30 cellular contexts compared by ENCODE assay signal in the genomic region with DNA sequence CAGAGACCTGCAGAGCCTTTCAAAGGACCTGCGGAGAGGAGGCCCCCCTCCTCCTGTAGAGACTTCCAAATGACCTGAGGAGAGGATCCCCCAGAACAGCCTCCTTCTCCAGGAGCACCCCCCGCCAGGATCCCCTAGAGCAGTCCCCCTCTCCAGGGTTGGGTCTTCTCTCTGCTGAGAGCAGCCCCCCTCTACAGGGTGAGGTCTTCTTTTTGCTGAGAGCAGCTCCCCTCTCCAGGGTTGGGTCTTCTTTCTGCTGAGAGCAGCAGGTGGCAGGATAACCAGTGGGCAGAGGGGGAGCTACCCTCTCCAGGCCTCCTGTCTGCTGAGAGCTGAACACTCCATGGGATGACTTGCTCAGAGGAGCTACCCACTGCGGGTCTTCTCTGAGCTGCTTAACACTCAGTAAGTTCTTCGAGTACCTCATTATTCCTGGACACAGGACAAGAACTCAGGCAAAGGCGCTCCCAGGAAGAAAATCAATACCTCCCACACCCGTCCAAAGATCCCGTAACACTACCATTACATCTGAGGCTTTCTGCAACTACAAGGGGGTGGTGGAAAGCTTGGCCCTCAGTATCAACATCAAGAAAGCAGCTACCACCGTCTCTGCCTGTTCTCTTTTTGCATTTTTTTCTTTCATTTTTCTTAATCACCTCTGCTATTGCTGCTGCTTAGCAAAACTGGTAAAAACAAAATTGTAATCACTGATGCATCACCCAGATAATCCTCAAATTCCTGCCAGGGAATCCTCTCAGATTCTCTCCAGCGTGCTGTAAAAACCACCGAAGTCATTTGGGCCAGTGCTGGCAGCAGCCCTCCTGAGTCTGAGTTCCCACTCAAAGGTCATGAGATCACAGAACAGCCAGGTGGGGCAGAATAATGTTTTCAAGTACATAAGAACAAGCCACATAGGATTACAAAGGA. TPM values are rescaled to one million over a fixed set of nuclear protein-coding genes. Genes with fewer than 3 reads are reported as not detected.
DNase-seq lines count a peak whose midpoint lies in the region; ATAC-seq, FAIRE-seq and TF ChIP-seq lines count a peak whose summit lies in the region.
"Had no signal": no experiment of that assay in that cellular context is flagged by ENCODE, and none has a peak within 500 bp of the region (broad histone marks: within the 10 kb centered on the region; RNA-seq: fewer than 3 reads in every experiment).

No MANE protein-coding gene starts in this region.

- H3K27ac Mint-ChIP-seq in progenitor cell of endocrine pancreas: peak overlapping the region; percentile 57
- H3K27ac Mint-ChIP-seq: activated CD4-positive, alpha-beta T cell treated with anti-CD3 and anti-CD28 coated beads for 36 hours; activated CD8-positive, alpha-beta T cell treated with anti-CD3 and anti-CD28 coated beads, Interleukin-2, amount 10 ng/mL, durations not matched to agents 7 days and 5 days; activated T-helper 2 cell treated with anti-CD3 and anti-CD28 coated beads, Interferon-gamma antibody, Interleukin-2, Interleukin-4, amounts not matched to agents 10 μg/mL and 5 μg/mL and 100 μg/mL, durations not matched to agents 14 hours and 24 hours and 36 hours; IgD-negative memory B cell; naive B cell had no signal

- H3K9ac ChIP-seq in GM23248: no peak overlapping the region

- no peak overlapping the region for H3K4me3 Mint-ChIP-seq in progenitor cell of endocrine pancreas (ENCODE audit: low read depth)
- H3K4me3 Mint-ChIP-seq: activated CD4-positive, alpha-beta T cell treated with anti-CD3 and anti-CD28 coated beads for 36 hours; activated CD8-positive, alpha-beta T cell treated with anti-CD3 and anti-CD28 coated beads, Interleukin-2, amount 10 ng/mL, durations not matched to agents 7 days and 5 days had no signal

- H3F3A ChIP-seq in GM23248 (ENCODE audit: insufficient read depth): peaks cover 34% of the 10 kb centered on the region

- DNase-seq in GM23248: peak; percentile 45
- DNase-seq in RCC 7860 (ENCODE audit: low spot score): peak; percentile 60
- no peak for DNase-seq in hepatocyte (ENCODE audit: low spot score)
- no peak for DNase-seq in progenitor cell of endocrine pancreas (ENCODE audit: low spot score, unreplicated experiment)
- DNase-seq in MV-4-11 (lab: John Stamatoyannopoulos, UW): no peak
- no peak for DNase-seq in foreskin fibroblast
- DNase-seq: activated CD4-positive, alpha-beta T cell treated with anti-CD3 and anti-CD28 coated beads for 36 hours; activated CD8-positive, alpha-beta T cell treated with anti-CD3 and anti-CD28 coated beads, Interleukin-2, amount 10 ng/mL, durations not matched to agents 7 days and 5 days; activated T-cell treated with anti-CD3 and anti-CD28 coated beads for 4 hours; anterior cingulate cortex; C1 segment of cervical spinal cord; DMS153; effector CD8-positive, alpha-beta T cell; left ventricle myocardium inferior; naive B cell; NCI-H1092 treated with DMSO at 0.1 percent for 48 hours; NCI-H1930; NCI-H226; occipital lobe; SIG-M5; stimulated activated naive CD4-positive, alpha-beta T cell had no signal

- H3K36me3 ChIP-seq in GM23248 (ENCODE audit: low read depth) (no peaks in the 10 kb centered on the region), hepatocyte (replicated peaks; ENCODE audit: insufficient read depth, low read depth) (no peaks in the 10 kb centered on the region)
- H3K36me3 ChIP-seq: left ventricle myocardium inferior had no signal

- FAIRE-seq in RCC 7860 (lab: Jason Lieb, UNC): no peak

- H3K9me2 ChIP-seq in GM23248 (ENCODE audit: insufficient read depth) (no peaks in the 10 kb centered on the region), hepatocyte (replicated peaks; ENCODE audit: insufficient read depth) (no peaks in the 10 kb centered on the region)

- H3K4me2 ChIP-seq in GM23248 (ENCODE audit: unreplicated experiment) (no peak overlapping the region), hepatocyte (no peak overlapping the region)

- peaks cover 38% of the 10 kb centered on the region for H3K27me3 Mint-ChIP-seq in progenitor cell of endocrine pancreas

- WGBS in GM23248 (ENCODE audit: low coverage in 1 of 2, low lambda C conversion rate in 2 of 2, missing lambda C conversion rate in 2 of 2), 2 experiments: 62 to 63% methylated on average over 10 of the region's 10 CpGs
- WGBS in hepatocyte (ENCODE audit: low lambda C conversion rate, missing lambda C conversion rate): 72% methylated on average over 9 of the region's 10 CpGs

- H2AFZ ChIP-seq in GM23248 (no peak overlapping the region), hepatocyte (no peak overlapping the region)

- H3K9me3 Mint-ChIP-seq in progenitor cell of endocrine pancreas (ENCODE audit: low read depth): no peaks in the 10 kb centered on the region
- H3K9me3 Mint-ChIP-seq: activated naive CD4-positive, alpha-beta T cell treated with anti-CD3 and anti-CD28 coated beads, Interleukin-2, amount 50 U/mL, for 72 hours; activated T-helper 2 cell treated with anti-CD3 and anti-CD28 coated beads, Interferon-gamma antibody, Interleukin-2, Interleukin-4, amounts not matched to agents 10 μg/mL and 5 μg/mL and 100 μg/mL, durations not matched to agents 14 hours and 24 hours and 36 hours; IgD-negative memory B cell; naive B cell had no signal

- no peak overlapping the region for H3K4me3 ChIP-seq in GM23248
- H3K4me3 ChIP-seq in hepatocyte: no peak overlapping the region
- no peak overlapping the region for H3K4me3 ChIP-seq in foreskin fibroblast (ENCODE audit: low read depth in 1 of 2, low read length in 2 of 2)
- H3K4me3 ChIP-seq: coronary artery, left ventricle myocardium inferior, skin epidermis had no signal

- H3K36me3 Mint-ChIP-seq in progenitor cell of endocrine pancreas (ENCODE audit: insufficient read depth): no peaks in the 10 kb centered on the region
- H3K36me3 Mint-ChIP-seq: IgD-negative memory B cell, naive B cell had no signal

- H3K27me3 ChIP-seq in GM23248 (replicated peaks; ENCODE audit: insufficient read depth) (peaks cover 7% of the 10 kb centered on the region; the same call in 1 of the 2 replicates), hepatocyte (no peaks in the 10 kb centered on the region)

- ATAC-seq in GM18498 (IDR thresholded peaks at IDR 0.05; ENCODE audit: unreplicated experiment): no peak
- ATAC-seq in HG03196 (IDR thresholded peaks at IDR 0.05; ENCODE audit: unreplicated experiment): no peak
- ATAC-seq: activated CD4-positive, alpha-beta T cell treated with anti-CD3 and anti-CD28 coated beads for 36 hours; activated CD8-positive, alpha-beta T cell treated with anti-CD3 and anti-CD28 coated beads, Interleukin-2, amount 10 ng/mL, durations not matched to agents 7 days and 5 days; activated naive CD4-positive, alpha-beta T cell treated with anti-CD3 and anti-CD28 coated beads, Interleukin-2, amount 50 U/mL, for 72 hours had no signal

- TF ChIP-seq CTCF in hepatocyte (IDR thresholded peaks at IDR 0.05; ENCODE audit: poor library complexity) (no peak), progenitor cell of endocrine pancreas (IDR thresholded peaks at IDR 0.05; ENCODE audit: unreplicated experiment) (no peak), foreskin fibroblast (IDR thresholded peaks at IDR 0.05; ENCODE audit: low read depth, low read length) (no peak)

- H3K27ac ChIP-seq in GM23248 (no peak overlapping the region), hepatocyte (peak overlapping the region; percentile 84)
- H3K27ac ChIP-seq: coronary artery, epithelial cell of prostate, left ventricle myocardium inferior, skin epidermis had no signal

- in situ Hi-C loops in GM23248 (cut with MboI): no loop called here

- H3K4me1 Mint-ChIP-seq in progenitor cell of endocrine pancreas (ENCODE audit: low read depth): peaks cover 2% of the 10 kb centered on the region

- H4K20me1 ChIP-seq in GM23248 (ENCODE audit: insufficient read depth) (no peaks in the 10 kb centered on the region), hepatocyte (ENCODE audit: insufficient read depth, poor library complexity, severe bottlenecking) (no peaks in the 10 kb centered on the region)

- peaks cover 49% of the 10 kb centered on the region for H3K4me1 ChIP-seq in GM23248 (ENCODE audit: insufficient read depth)
- H3K4me1 ChIP-seq in hepatocyte (ENCODE audit: insufficient read depth): peaks cover 14% of the 10 kb centered on the region

- H3K9me3 ChIP-seq in GM23248 (ENCODE audit: low read depth) (no peaks in the 10 kb centered on the region), hepatocyte (ENCODE audit: low read depth) (no peaks in the 10 kb centered on the region)
- H3K9me3 ChIP-seq: left ventricle myocardium inferior had no signal

- H3K79me2 ChIP-seq in GM23248 (ENCODE audit: insufficient read depth) (no peaks in the 10 kb centered on the region), hepatocyte (no peaks in the 10 kb centered on the region)

RNA-seq across cellular contexts. Expression of gene SKIC8, which starts 5.3 kb away (rescaled TPM):
- total RNA-seq in GM23248 (2014; rRNA removed; shearing (Covaris generic)): 52.6 and 60.1 TPM in 2 replicates
- 70.6 and 77.7 TPM in 2 replicates for polyA plus RNA-seq in GM23248 (2016; fragmentation: Nextera tagmentation; extraction: Ambion mirVana)
- 60.6 and 69.5 TPM in 2 replicates for total RNA-seq in hepatocyte
- polyA plus RNA-seq in hepatocyte: 64.9 and 70.2 TPM in 2 replicates
- 46.1 and 51.4 TPM in 2 replicates for total RNA-seq in progenitor cell of endocrine pancreas

RNA-seq across cellular contexts. Expression of gene CRABP1, which starts 35.4 kb away (rescaled TPM):
- not detected in 2 replicates for total RNA-seq in GM23248 (2014; rRNA removed; shearing (Covaris generic))
- polyA plus RNA-seq in GM23248 (2016; fragmentation: Nextera tagmentation; extraction: Ambion mirVana) (not detected in 2 replicates), hepatocyte (153 and 179 TPM in 2 replicates)
- total RNA-seq in hepatocyte (132 and 140 TPM in 2 replicates), progenitor cell of endocrine pancreas (1.1 and 2.8 TPM in 2 replicates)
- total RNA-seq: activated CD8-positive, alpha-beta T cell treated with anti-CD3 and anti-CD28 coated beads, Interleukin-2, amount 10 ng/mL, durations not matched to agents 7 days and 5 days; left ventricle myocardium inferior; ureter had no signal
- polyA plus RNA-seq: IgD-negative memory B cell had no signal

RNA-seq across cellular contexts. Expression of gene DNAJA4, which starts 40.4 kb away (rescaled TPM):
- total RNA-seq in GM23248 (2014; rRNA removed; shearing (Covaris generic)): 0.43 and 2.7 TPM in 2 replicates
- 1.3 and 1.4 TPM in 2 replicates for polyA plus RNA-seq in GM23248 (2016; fragmentation: Nextera tagmentation; extraction: Ambion mirVana)
- 3.2 and 3.6 TPM in 2 replicates for total RNA-seq in hepatocyte
- polyA plus RNA-seq in hepatocyte: 2.8 and 4.0 TPM in 2 replicates
- 4.6 and 4.8 TPM in 2 replicates for total RNA-seq in progenitor cell of endocrine pancreas

Comparison
In these comparisons a context has a peak if more than half of its experiments do, and no peak if none do; other contexts are left out.
1. DNase-seq: peak in GM23248 (single experiment) and RCC 7860 (single experiment); none in hepatocyte (single experiment), progenitor cell of endocrine pancreas (single experiment), MV-4-11 (single experiment) and foreskin fibroblast (0 of 2).
2. RNA of gene CRABP1, which starts 35.4 kb away (total RNA-seq): 132 to 140 TPM in hepatocyte; 1.1 to 2.8 TPM in progenitor cell of endocrine pancreas and not detected in GM23248; every median in the first group is over 10 times any median in the second.